8 cellular contexts compared by ENCODE assay signal in the genomic region with DNA sequence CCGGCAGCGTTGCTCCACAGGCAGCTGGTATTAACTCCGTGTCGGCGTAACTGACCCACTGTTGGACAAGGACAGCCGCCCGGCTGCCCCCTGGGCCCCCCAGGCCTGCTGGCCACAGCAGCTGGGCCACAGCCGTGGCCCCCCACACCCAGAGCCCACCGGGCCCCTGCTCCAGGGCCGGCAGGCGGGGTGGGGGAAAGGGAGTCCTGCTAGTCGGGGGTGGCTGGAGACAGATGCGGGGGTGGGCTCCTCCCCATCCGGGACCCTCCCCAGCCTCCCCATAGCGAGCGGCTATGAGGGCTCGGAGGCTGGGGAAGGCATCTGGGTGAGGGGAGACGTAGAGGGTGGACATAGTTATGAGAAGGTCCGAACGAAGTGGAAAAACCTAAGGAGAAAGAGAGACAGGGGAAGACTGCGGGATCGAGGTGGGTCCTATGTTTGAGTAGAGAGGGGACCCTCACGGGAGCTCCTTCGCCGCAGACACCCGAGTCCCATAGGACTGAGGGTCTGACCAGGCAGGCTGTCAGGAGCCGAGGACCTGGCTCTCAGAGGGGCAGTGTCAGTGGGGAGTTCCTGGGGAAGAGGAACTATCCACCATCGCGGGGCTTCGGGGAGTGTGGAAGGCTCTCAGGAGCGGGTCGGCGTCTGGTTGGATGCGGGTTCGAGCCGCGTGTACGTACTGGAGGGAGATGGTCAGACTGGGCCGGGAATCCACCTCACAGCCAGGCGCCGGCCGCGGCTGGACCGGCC. TPM values are rescaled to one million over a fixed set of nuclear protein-coding genes. Genes with fewer than 3 reads are reported as not detected.
DNase-seq lines count a peak whose midpoint lies in the region; ATAC-seq, FAIRE-seq and TF ChIP-seq lines count a peak whose summit lies in the region.

No MANE protein-coding gene starts in this region.

- FAIRE-seq in astrocyte (lab: Jason Lieb, UNC), result no peak

- DNase-seq in Jurkat, Clone E6-1 (ENCODE audit: low read depth, low spot score), result no peak
- DNase-seq in astrocyte (ENCODE audit: low read depth) (no peak), immature natural killer cell (no peak), HuH-7.5 (ENCODE audit: low spot score) (no peak), NCI-H1048 (lab: John Stamatoyannopoulos, UW) (no peak)

- no peaks in the 10 kb centered on the region for H3K27me3 ChIP-seq in ACC112 (ENCODE audit: insufficient read depth, low read length)
- no peaks in the 10 kb centered on the region for H3K27me3 ChIP-seq in astrocyte (ENCODE audit: insufficient read depth, low read length)

- H3K27ac Mint-ChIP-seq in astrocyte (ENCODE audit: unreplicated experiment) (peak overlapping the region; percentile 98), immature natural killer cell (peak overlapping the region; percentile 96 to 98 (median 98))
- peak overlapping the region; percentile 98 for H3K27ac Mint-ChIP-seq in stimulated activated naive CD8-positive, alpha-beta T cell treated with anti-CD3 and anti-CD28 coated beads, Interleukin-15, Interleukin-2, amounts not matched to agents 100 ng/mL and 50 ng/mL, for 24 hours

- H3K36me3 ChIP-seq in ACC112 (ENCODE audit: insufficient read depth, low read length) (no peaks in the 10 kb centered on the region; the same call in none of the 2 replicates), astrocyte (ENCODE audit: insufficient read depth, low read length) (peaks cover 18% of the 10 kb centered on the region)

- H2AFZ ChIP-seq in ACC112 (ENCODE audit: low read length, unreplicated experiment) (peak overlapping the region; percentile 49), astrocyte (ENCODE audit: low read depth, low read length) (peak overlapping the region; percentile 77)

- peak overlapping the region; percentile 94 for H3K9ac ChIP-seq in astrocyte (ENCODE audit: low read length)

- peaks cover 11% of the 10 kb centered on the region for H4K20me1 ChIP-seq in astrocyte (ENCODE audit: insufficient read depth, low read length)

- H3K36me3 Mint-ChIP-seq in astrocyte (ENCODE audit: low read depth, unreplicated experiment) (peaks cover 10% of the 10 kb centered on the region), immature natural killer cell (peaks cover 8 to 11% (median 8%) of the 10 kb centered on the region in 3 donors)
- H3K36me3 Mint-ChIP-seq in stimulated activated naive CD8-positive, alpha-beta T cell treated with anti-CD3 and anti-CD28 coated beads, Interleukin-15, Interleukin-2, amounts not matched to agents 100 ng/mL and 50 ng/mL, for 24 hours (ENCODE audit: low read depth), result peaks cover 38% of the 10 kb centered on the region

- H3K4me1 Mint-ChIP-seq in astrocyte (ENCODE audit: low read depth, unreplicated experiment) (peaks cover 11% of the 10 kb centered on the region), immature natural killer cell (peaks cover 38% of the 10 kb centered on the region in 2 donors)
- peaks cover 61% of the 10 kb centered on the region for H3K4me1 Mint-ChIP-seq in stimulated activated naive CD8-positive, alpha-beta T cell treated with anti-CD3 and anti-CD28 coated beads, Interleukin-15, Interleukin-2, amounts not matched to agents 100 ng/mL and 50 ng/mL, for 24 hours (ENCODE audit: low read depth)

- peak overlapping the region; percentile 89 for H3K4me2 ChIP-seq in astrocyte (ENCODE audit: low read length)

- peak overlapping the region; percentile 99 for H3K4me3 Mint-ChIP-seq in astrocyte (ENCODE audit: unreplicated experiment)
- peak overlapping the region; percentile 93 to 97 (median 96) for H3K4me3 Mint-ChIP-seq in immature natural killer cell
- H3K4me3 Mint-ChIP-seq in stimulated activated naive CD8-positive, alpha-beta T cell treated with anti-CD3 and anti-CD28 coated beads, Interleukin-15, Interleukin-2, amounts not matched to agents 100 ng/mL and 50 ng/mL, for 24 hours, result peak overlapping the region; percentile 87

- TF ChIP-seq CTCF in astrocyte (IDR thresholded peaks at IDR 0.05; ENCODE audit: insufficient read depth, low read depth, low read length), result no peak

- no peaks in the 10 kb centered on the region for H3K27me3 Mint-ChIP-seq in astrocyte (ENCODE audit: low read depth, unreplicated experiment)
- H3K27me3 Mint-ChIP-seq in immature natural killer cell (ENCODE audit: low read depth in 3 of 3), result peaks cover 0 to 3% (median 3%) of the 10 kb centered on the region in 3 donors
- H3K27me3 Mint-ChIP-seq in stimulated activated naive CD8-positive, alpha-beta T cell treated with anti-CD3 and anti-CD28 coated beads, Interleukin-15, Interleukin-2, amounts not matched to agents 100 ng/mL and 50 ng/mL, for 24 hours, result no peaks in the 10 kb centered on the region

- peak; percentile 17 for ATAC-seq in GM18867 (IDR thresholded peaks at IDR 0.05; ENCODE audit: unreplicated experiment)

- H3K79me2 ChIP-seq in ACC112 (ENCODE audit: control insufficient read depth, insufficient read depth, low read length, unreplicated experiment), result peaks cover 26% of the 10 kb centered on the region
- peaks cover 42% of the 10 kb centered on the region for H3K79me2 ChIP-seq in astrocyte (ENCODE audit: insufficient read depth, low read length)

- H3K4me3 ChIP-seq in ACC112 (ENCODE audit: low read depth, low read length), result peak overlapping the region; percentile 94
- H3K4me3 ChIP-seq in Jurkat, Clone E6-1 (ENCODE audit: low read length), result peak overlapping the region; percentile 99
- H3K4me3 ChIP-seq in astrocyte (ENCODE audit: insufficient read depth, low read depth, low read length), result peak overlapping the region; percentile 79

- H3K9me3 Mint-ChIP-seq in astrocyte (ENCODE audit: unreplicated experiment), result no peaks in the 10 kb centered on the region
- H3K9me3 Mint-ChIP-seq in immature natural killer cell, result no peaks in the 10 kb centered on the region
- H3K9me3 Mint-ChIP-seq in stimulated activated naive CD8-positive, alpha-beta T cell treated with anti-CD3 and anti-CD28 coated beads, Interleukin-15, Interleukin-2, amounts not matched to agents 100 ng/mL and 50 ng/mL, for 24 hours, result no peaks in the 10 kb centered on the region

- H3K9me3 ChIP-seq in astrocyte (ENCODE audit: insufficient read depth, low read depth, low read length), result no peaks in the 10 kb centered on the region

- H3K27ac ChIP-seq in ACC112 (ENCODE audit: low read depth, low read length) (peak overlapping the region; percentile 83), astrocyte (ENCODE audit: low read depth, low read length) (peak overlapping the region; percentile 94)

- H3K4me1 ChIP-seq in ACC112 (ENCODE audit: control insufficient read depth, insufficient read depth, low read length, unreplicated experiment), result peaks cover 15% of the 10 kb centered on the region
- H3K4me1 ChIP-seq in astrocyte (ENCODE audit: insufficient read depth, low read length), result peaks cover 21% of the 10 kb centered on the region

RNA-seq across cellular contexts. Expression of gene VARS1, which starts 0.5 kb away (rescaled TPM):
- polyA plus RNA-seq in Jurkat, Clone E6-1 (2012; ENCODE audit: insufficient read depth, insufficient read length), result 125 TPM
- total RNA-seq in astrocyte, result 94.8 and 96.3 TPM in 2 replicates
- polyA plus RNA-seq in immature natural killer cell, result 10 to 100 TPM; 26.5 to 44.6 (median 28.8) TPM

RNA-seq across cellular contexts. Expression of gene LSM2, which starts 11.7 kb away (rescaled TPM):
- 241 TPM for polyA plus RNA-seq in Jurkat, Clone E6-1 (2012; ENCODE audit: insufficient read depth, insufficient read length)
- total RNA-seq in astrocyte, result 43.8 and 44.0 TPM in 2 replicates
- polyA plus RNA-seq in immature natural killer cell, result 10 to 100 TPM; 77.7 to 97.1 (median 94.6) TPM

RNA-seq across cellular contexts. Expression of gene VWA7, which starts 17.9 kb away (rescaled TPM):
- polyA plus RNA-seq in Jurkat, Clone E6-1 (2012; ENCODE audit: insufficient read depth, insufficient read length), result 1.2 TPM
- 0.54 and 0.94 TPM in 2 replicates for total RNA-seq in astrocyte
- 1 to 10 TPM in 1 of 3 donors, under 1 TPM in 2; 0.21 to 1.8 (median 0.93) TPM for polyA plus RNA-seq in immature natural killer cell

RNA-seq across cellular contexts. Expression of gene HSPA1L, which starts 20.0 kb away (rescaled TPM):
- polyA plus RNA-seq in Jurkat, Clone E6-1 (2012; ENCODE audit: insufficient read depth, insufficient read length), result not detected
- 0.98 and 1.1 TPM in 2 replicates for total RNA-seq in astrocyte
- polyA plus RNA-seq in immature natural killer cell, result 1 to 10 TPM in 2 of 3 donors, under 1 TPM in 1; 0.70 to 3.8 (median 2.4) TPM

RNA-seq across cellular contexts. Expression of gene HSPA1A, which starts 20.3 kb away (rescaled TPM):
- polyA plus RNA-seq in Jurkat, Clone E6-1 (2012; ENCODE audit: insufficient read depth, insufficient read length), result 2.1 TPM
- total RNA-seq in astrocyte, result 52.6 and 52.7 TPM in 2 replicates
- polyA plus RNA-seq in immature natural killer cell, result 10 to 100 TPM in 2 of 3 donors, 1 to 10 TPM in 1; 9.7 to 81.3 (median 22.5) TPM
